In the genomic region with DNA sequence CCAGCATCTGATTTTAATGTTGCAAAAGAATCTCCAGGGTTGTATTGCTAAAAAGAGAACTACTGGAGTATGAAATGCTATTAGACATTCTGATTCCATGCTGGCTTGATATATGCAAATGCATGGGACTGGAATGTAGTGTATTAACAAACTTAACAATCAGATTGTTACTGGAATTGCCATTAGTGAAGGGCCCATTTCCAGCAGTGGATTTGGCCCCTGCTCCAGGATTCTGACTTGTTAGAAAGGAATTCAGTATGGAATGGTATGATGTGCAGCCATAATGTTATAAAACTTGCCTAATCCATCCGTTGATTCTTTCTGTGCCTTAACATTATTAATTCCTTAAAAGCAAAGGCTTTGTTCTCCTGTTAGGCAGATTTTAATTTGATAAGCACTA, we compare ENCODE assay signal across 16 cellular contexts. TPM values are rescaled to one million over a fixed set of nuclear protein-coding genes. Genes with fewer than 3 reads are reported as not detected.
DNase-seq lines count a peak whose midpoint lies in the region; ATAC-seq and TF ChIP-seq lines count a peak whose summit lies in the region.
"Had no signal": no experiment of that assay in that cellular context is flagged by ENCODE, and none has a peak within 500 bp of the region (broad histone marks: within the 10 kb centered on the region; RNA-seq: fewer than 3 reads in every experiment).

No MANE protein-coding gene starts in this region.

- no peaks in the 10 kb centered on the region for H3K4me1 ChIP-seq in trophoblast cell (ENCODE audit: control insufficient read depth in 1 of 2, insufficient read depth in 2 of 2, low read length in 2 of 2)
- no peaks in the 10 kb centered on the region for H3K4me1 ChIP-seq in effector memory CD4-positive, alpha-beta T cell (ENCODE audit: control insufficient read depth, insufficient read depth, low read length, poor library complexity, severe bottlenecking)
- H3K4me1 ChIP-seq: testis had no signal

- no peak overlapping the region for H3K9ac ChIP-seq in trophoblast cell (ENCODE audit: low read length)

- CTCF ChIA-PET in BJ (lab: Yijun Ruan, JAX) = interaction anchor here (1.0 kb wide), 1 partner anchor 118 kb away, joined by 3 read pairs; no protein-coding TSS in a partner anchor

- no peaks in the 10 kb centered on the region for H3K79me2 ChIP-seq in trophoblast cell (ENCODE audit: control insufficient read depth, insufficient read depth, low read length, poor library complexity)

- no peaks in the 10 kb centered on the region for H3K9me3 ChIP-seq in trophoblast cell (ENCODE audit: insufficient read depth, low read depth, low read length)
- H3K9me3 ChIP-seq in effector memory CD4-positive, alpha-beta T cell (ENCODE audit: control insufficient read depth, low read length) = no peaks in the 10 kb centered on the region
- H3K9me3 ChIP-seq: testis had no signal

- H3K23ac ChIP-seq in trophoblast cell (ENCODE audit: low read length) = no peak overlapping the region

- no peak overlapping the region for H4K91ac ChIP-seq in trophoblast cell (ENCODE audit: low read depth, low read length)

- DNase-seq in BJ (ENCODE audit: low read depth) = peak; percentile 95
- DNase-seq in RPMI7951 (ENCODE audit: low read depth) = peak; percentile 18
- peak; percentile 94 for DNase-seq in fibroblast of gingiva (ENCODE audit: low read depth)
- DNase-seq in trophoblast cell = peak; percentile 27 to 38
- DNase-seq in NCI-H82 (lab: John Stamatoyannopoulos, UW) = no peak
- no peak for DNase-seq in RKO (ENCODE audit: low spot score)
- DNase-seq in effector memory CD4-positive, alpha-beta T cell = no peak
- DNase-seq: activated CD4-positive, alpha-beta T cell treated with anti-CD3 and anti-CD28 coated beads for 1 hour; activated T-cell treated with anti-CD3 and anti-CD28 coated beads for 4 hours; foreskin melanocyte; NCI-H146; NCI-H510A treated with DMSO at 0.1 percent for 48 hours; testis had no signal

- no peak overlapping the region for H3K4ac ChIP-seq in trophoblast cell (ENCODE audit: low read depth, low read length)

- TF ChIP-seq CTCF in BJ (IDR thresholded peaks at IDR 0.05; ENCODE audit: insufficient read depth, low read depth, low read length) = no peak

- POLR2A ChIA-PET in BJ (lab: Charles Lee) = no interaction called here

- H3K27me3 ChIP-seq in BJ (ENCODE audit: control insufficient read depth, insufficient read depth, low read length) (no peaks in the 10 kb centered on the region), trophoblast cell (ENCODE audit: insufficient read depth, low read length) (no peaks in the 10 kb centered on the region)
- H3K27me3 ChIP-seq in effector memory CD4-positive, alpha-beta T cell (replicated peaks; ENCODE audit: control insufficient read depth, insufficient read depth, low read length, poor library complexity, severe bottlenecking) = no peaks in the 10 kb centered on the region
- H3K27me3 ChIP-seq: testis had no signal

- H3K4me3 ChIP-seq in BJ (ENCODE audit: low read depth, low read length) = no peak overlapping the region
- H3K4me3 ChIP-seq in trophoblast cell (ENCODE audit: low read depth, low read length) = no peak overlapping the region
- no peak overlapping the region for H3K4me3 ChIP-seq in effector memory CD4-positive, alpha-beta T cell (ENCODE audit: insufficient read depth, low read depth, low read length, poor library complexity, severe bottlenecking)
- H3K4me3 ChIP-seq: coronary artery, testis had no signal

- H2BK12ac ChIP-seq in trophoblast cell (ENCODE audit: low read length) = no peak overlapping the region

- no peak overlapping the region for H2BK5ac ChIP-seq in trophoblast cell (ENCODE audit: low read depth, low read length, poor library complexity)

- H4K12ac ChIP-seq in trophoblast cell (ENCODE audit: low read depth, low read length) = no peak overlapping the region

- H3K79me1 ChIP-seq in trophoblast cell (ENCODE audit: low read length) = no peaks in the 10 kb centered on the region

- no peak overlapping the region for H2AK5ac ChIP-seq in trophoblast cell (ENCODE audit: low read length)

- no peak overlapping the region for H3K14ac ChIP-seq in trophoblast cell (ENCODE audit: low read length)

- H3K4me2 ChIP-seq in trophoblast cell (ENCODE audit: low read length) = no peak overlapping the region

- no CpG with 5 or more reads among the region's 1 CpG for WGBS in trophoblast cell (ENCODE audit: extremely low coverage, insufficient coverage, insufficient read length)

- no peak for ATAC-seq in HG02870 (IDR thresholded peaks at IDR 0.05; ENCODE audit: unreplicated experiment)

- H2AFZ ChIP-seq in trophoblast cell (ENCODE audit: insufficient read depth, low read length, poor library complexity) = no peak overlapping the region

- no peak overlapping the region for H3K18ac ChIP-seq in trophoblast cell (ENCODE audit: low read length)

- H3K27ac ChIP-seq in trophoblast cell (ENCODE audit: low read depth, low read length) = no peak overlapping the region
- no peak overlapping the region for H3K27ac ChIP-seq in effector memory CD4-positive, alpha-beta T cell (ENCODE audit: insufficient read depth, low read length, poor library complexity, severe bottlenecking)
- H3K27ac ChIP-seq: C4-2B, coronary artery, testis had no signal

- H4K8ac ChIP-seq in trophoblast cell (ENCODE audit: low read depth, low read length) = no peak overlapping the region

- peaks cover 15% of the 10 kb centered on the region for H3K36me3 ChIP-seq in BJ (ENCODE audit: control insufficient read depth, insufficient read depth, low read length)
- no peaks in the 10 kb centered on the region for H3K36me3 ChIP-seq in trophoblast cell (ENCODE audit: control insufficient read depth in 1 of 2, insufficient read depth in 2 of 2, low read length in 2 of 2)
- H3K36me3 ChIP-seq in effector memory CD4-positive, alpha-beta T cell (ENCODE audit: control insufficient read depth, insufficient read depth, low read length) = peaks cover 4% of the 10 kb centered on the region

- H2BK120ac ChIP-seq in trophoblast cell (ENCODE audit: insufficient read depth, low read length, poor library complexity) = no peak overlapping the region

RNA-seq across cellular contexts. Expression of gene ARRDC4, which starts 7.9 kb away (rescaled TPM):
- 39.6 and 67.4 TPM in 2 replicates for polyA plus RNA-seq in BJ (2011; rRNA removed)
- polyA minus RNA-seq in BJ (2011; rRNA and poly(A)+ RNA removed) = 26.9 and 29.3 TPM in 2 replicates
- total RNA-seq in RPMI7951 (2014; rRNA removed; shearing (Covaris generic)) = 4.0 and 4.6 TPM in 2 replicates
- 0.72 and 0.94 TPM in 2 replicates for polyA plus RNA-seq in trophoblast cell (2013)

Comparison
In these comparisons a context has a peak if more than half of its experiments do, and no peak if none do; other contexts are left out.
1. DNase-seq: peak in BJ (single experiment), RPMI7951 (single experiment), fibroblast of gingiva (single experiment) and trophoblast cell (2 of 2); none in NCI-H82 (single experiment), RKO (single experiment) and effector memory CD4-positive, alpha-beta T cell (0 of 3).